In genomic region chr1:179821524-179821923, GRCh38 we compare ENCODE assay signal across 19 cellular contexts. TPM values are rescaled to one million over a fixed set of nuclear protein-coding genes. Genes with fewer than 3 reads are reported as not detected.
DNase-seq lines count a peak whose midpoint lies in the region; ATAC-seq and TF ChIP-seq lines count a peak whose summit lies in the region.
"Had no signal": no experiment of that assay in that cellular context is flagged by ENCODE, and none has a peak within 500 bp of the region (broad histone marks: within the 10 kb centered on the region; RNA-seq: fewer than 3 reads in every experiment).

No MANE protein-coding gene starts in this region.

- no peaks in the 10 kb centered on the region for H3K9me3 Mint-ChIP-seq in Caco-2 (ENCODE audit: unreplicated experiment)

- peak; percentile 25 for DNase-seq in activated effector memory CD4-positive, alpha-beta T cell treated with anti-CD3 and anti-CD28 coated beads, Interleukin-2, amount 50 U/mL, for 16 hours
- no peak for DNase-seq in activated effector memory CD4-positive, alpha-beta T cell treated with Interleukin-2 at 50 U/mL for 16 hours
- DNase-seq in T-helper 17 cell (no peak), mesenteric fat pad (ENCODE audit: low spot score) (peak; percentile 69), H4 (ENCODE audit: low spot score) (no peak), Caco-2 (no peak)
- DNase-seq: 8988T, ACHN, GOT3, IMR-90, KG1, NCI-H2029 treated with DMSO at 0.1 percent for 48 hours, NCI-H226, NCI-H510A, NCI-H69, SHP77 treated with DMSO at 0.1 percent for 48 hours had no signal

- intact Hi-C loops in Caco-2 (cut with micrococcal nuclease; ENCODE audit: unreplicated experiment), result no loop called here

- no peaks in the 10 kb centered on the region for H3K36me3 ChIP-seq in Caco-2 (ENCODE audit: control insufficient read depth, insufficient read depth, low read length)

- CTCF ChIA-PET in Caco-2 (lab: Charles Lee), result interaction anchor here (1.2 kb wide), 1 partner anchor 11 kb away, joined by 3 read pairs; no protein-coding TSS in a partner anchor

- no peak overlapping the region for H3K4me3 Mint-ChIP-seq in T-helper 17 cell
- H3K4me3 Mint-ChIP-seq in Caco-2 (ENCODE audit: unreplicated experiment), result no peak overlapping the region

- H3K4me1 ChIP-seq in Caco-2, result no peaks in the 10 kb centered on the region

- TF ChIP-seq CTCF in Caco-2 (IDR thresholded peaks at IDR 0.05; ENCODE audit: insufficient read depth in 1 of 2, low read depth in 1 of 2, low read length in 1 of 2, severe bottlenecking in 1 of 2, unreplicated experiment in 1 of 2), result no peak

- no peak overlapping the region for H3K4me3 ChIP-seq in Caco-2 (ENCODE audit: low read depth, low read length)

- H3K27me3 Mint-ChIP-seq in T-helper 17 cell (no peaks in the 10 kb centered on the region), Caco-2 (ENCODE audit: insufficient read depth, unreplicated experiment) (no peaks in the 10 kb centered on the region)

- H3K9me3 ChIP-seq in T-helper 17 cell (ENCODE audit: control insufficient read depth, low read length, poor library complexity, severe bottlenecking) (no peaks in the 10 kb centered on the region), Caco-2 (no peaks in the 10 kb centered on the region)

- H3K27ac Mint-ChIP-seq in T-helper 17 cell (peak overlapping the region; percentile 53), Caco-2 (ENCODE audit: unreplicated experiment) (no peak overlapping the region)

- BruUV-seq in Caco-2 (replicated peaks; lab: Mats Ljungman, UMichigan), result no TSS peak

- no peaks in the 10 kb centered on the region for H3K27me3 ChIP-seq in Caco-2 (replicated peaks; ENCODE audit: control insufficient read depth, insufficient read depth, low read length)

- POLR2A ChIA-PET in Caco-2 (lab: Charles Lee), result no interaction called here

- ATAC-seq in T-helper 17 cell (no peak), GM18861 (IDR thresholded peaks at IDR 0.05; ENCODE audit: unreplicated experiment) (no peak)
- ATAC-seq: HCT116, Panc1 had no signal

- H3K36me3 Mint-ChIP-seq in T-helper 17 cell (ENCODE audit: low read depth), result peaks cover 3% of the 10 kb centered on the region
- no peaks in the 10 kb centered on the region for H3K36me3 Mint-ChIP-seq in Caco-2 (ENCODE audit: insufficient read depth, unreplicated experiment)

- no peaks in the 10 kb centered on the region for H3K4me1 Mint-ChIP-seq in T-helper 17 cell
- peaks cover 10% of the 10 kb centered on the region for H3K4me1 Mint-ChIP-seq in Caco-2 (ENCODE audit: low read depth, unreplicated experiment)

RNA-seq across cellular contexts. Expression of gene TOR1AIP2, which starts 56.1 kb away (rescaled TPM):
- 10 to 100 TPM; 64.0 to 70.9 TPM for total RNA-seq in T-helper 17 cell
- 85.3 TPM for total RNA-seq in mesenteric fat pad
- 45.2 and 68.9 TPM in 2 replicates for total RNA-seq in H4 (2014; rRNA removed; shearing (Covaris generic))
- 92.8 and 94.7 TPM in 2 replicates for total RNA-seq in Caco-2 (2022)

Comparison
In these comparisons a context has a peak if more than half of its experiments do, and no peak if none do; other contexts are left out.
1. DNase-seq: peak in activated effector memory CD4-positive, alpha-beta T cell treated with anti-CD3 and anti-CD28 coated beads, Interleukin-2, amount 50 U/mL, for 16 hours (single experiment) and mesenteric fat pad (single experiment); none in activated effector memory CD4-positive, alpha-beta T cell treated with Interleukin-2 at 50 U/mL for 16 hours (single experiment), T-helper 17 cell (0 of 3), H4 (single experiment) and Caco-2 (0 of 2).